In genomic region chr16:68529608-68529930, GRCh38 we compare ENCODE assay signal across 7 cellular contexts. TPM values are rescaled to one million over a fixed set of nuclear protein-coding genes. Genes with fewer than 3 reads are reported as not detected.
A peak's percentile ranks its signal among the peaks of the same experiment; 100 is the strongest.
DNase-seq lines count a peak whose midpoint lies in the region; ATAC-seq, FAIRE-seq and TF ChIP-seq lines count a peak whose summit lies in the region.

No MANE protein-coding gene starts in this region.

- H3K79me2 ChIP-seq in endothelial cell of umbilical vein (ENCODE audit: control insufficient read depth, insufficient read depth, low read length) = no peaks in the 10 kb centered on the region

- DNase-seq in LNCaP clone FGC (ENCODE audit: low read depth) (no peak), endothelial cell of umbilical vein (ENCODE audit: low read depth, low spot score) (no peak), omental fat pad (ENCODE audit: low spot score) (no peak), C1 segment of cervical spinal cord (lab: John Stamatoyannopoulos, UW) (no peak), mucosa of gallbladder (ENCODE audit: low spot score) (no peak), KG1 (lab: John Stamatoyannopoulos, UW) (no peak)

- H3K4me1 ChIP-seq in endothelial cell of umbilical vein (ENCODE audit: control insufficient read depth, extremely low read depth, insufficient read depth, low read length) = peaks cover 10% of the 10 kb centered on the region

- H3K9me1 ChIP-seq in endothelial cell of umbilical vein (replicated peaks; ENCODE audit: control insufficient read depth, extremely low read depth, insufficient read depth, low read length) = no peaks in the 10 kb centered on the region

- H3K4me2 ChIP-seq in endothelial cell of umbilical vein (ENCODE audit: insufficient read depth, low read length) = peak overlapping the region; percentile 58

- H3K27ac ChIP-seq in endothelial cell of umbilical vein (ENCODE audit: insufficient read depth, low read depth, low read length) = no peak overlapping the region

- H2AFZ ChIP-seq in endothelial cell of umbilical vein (ENCODE audit: low read depth, low read length) = peak overlapping the region; percentile 97

- FAIRE-seq in endothelial cell of umbilical vein (lab: Jason Lieb, UNC) = no peak

- H3K27me3 ChIP-seq in endothelial cell of umbilical vein (ENCODE audit: control insufficient read depth in 2 of 2, insufficient read depth in 2 of 2, low read length in 2 of 2) = peaks cover 2 to 3% of the 10 kb centered on the region in 2 experiments

- H4K20me1 ChIP-seq in endothelial cell of umbilical vein (replicated peaks; ENCODE audit: control insufficient read depth, extremely low read depth, insufficient read depth, low read length) = no peaks in the 10 kb centered on the region

- no peaks in the 10 kb centered on the region for H3K9me3 ChIP-seq in endothelial cell of umbilical vein (replicated peaks; ENCODE audit: control insufficient read depth, insufficient read depth, low read length)

- POLR2A ChIA-PET in endothelial cell of umbilical vein (lab: Charles Lee) = no interaction called here

- no peak for TF ChIP-seq POLR2A in endothelial cell of umbilical vein (IDR thresholded peaks at IDR 0.05; ENCODE audit: low read depth, low read length)

- no peak overlapping the region for H3K9ac ChIP-seq in endothelial cell of umbilical vein (replicated peaks; ENCODE audit: extremely low read depth, insufficient read depth, low read length)

- CTCF ChIA-PET in endothelial cell of umbilical vein (lab: Charles Lee) = interaction anchor here (0.6 to 6.9 kb wide), 15 partner anchors 8 to 594 kb away, joined by 3 to 68 read pairs (median 8); no protein-coding TSS in a partner anchor

- TF ChIP-seq CTCF in LNCaP clone FGC (IDR thresholded peaks at IDR 0.05; ENCODE audit: control insufficient read depth, extremely low read depth, insufficient read depth) (no peak), endothelial cell of umbilical vein (IDR thresholded peaks at IDR 0.05; ENCODE audit: extremely low read depth in 1 of 2, insufficient read depth in 1 of 2, low read depth in 1 of 2, low read length in 2 of 2) (no peak), omental fat pad (IDR thresholded peaks at IDR 0.05) (no peak)

- ATAC-seq in GM21717 (IDR thresholded peaks at IDR 0.05; ENCODE audit: unreplicated experiment) (peak; percentile 10), omental fat pad (ENCODE audit: low FRiP score) (peak; percentile 14)

- H3K4me3 ChIP-seq in LNCaP clone FGC (ENCODE audit: low read depth, low read length) = peak overlapping the region; percentile 96
- H3K4me3 ChIP-seq in endothelial cell of umbilical vein (replicated peaks in 1 of 3; ENCODE audit: insufficient read depth in 1 of 3, low read depth in 1 of 3, low read length in 3 of 3) = peak overlapping the region; percentile 55 to 75 (median 59)

- no peaks in the 10 kb centered on the region for H3K36me3 ChIP-seq in endothelial cell of umbilical vein (ENCODE audit: control insufficient read depth in 2 of 2, extremely low read depth in 1 of 2, insufficient read depth in 2 of 2, low read length in 2 of 2)

- no TSS peak for BruUV-seq in endothelial cell of umbilical vein (replicated peaks; lab: Mats Ljungman, UMichigan)

- intact Hi-C loops in endothelial cell of umbilical vein (cut with micrococcal nuclease) = loop anchor here (2.0 to 5.0 kb wide), 3 partner anchors 63 to 595 kb away; no protein-coding TSS in a partner anchor

- dilution Hi-C loops in endothelial cell of umbilical vein (cut with MboI; ENCODE audit: extremely low pct_ligation_motif_present, low sequenced_read_pairs) = no loop called here

TF ChIP-seq in endothelial cell of umbilical vein, 7 proteins besides CTCF, POLR2A, EP300 and RAD21:
- no peak for TF ChIP-seq EZH2 (IDR thresholded peaks at IDR 0.05; ENCODE audit: borderline replicate concordance, low read depth, low read length, severe bottlenecking)
- no peak for TF ChIP-seq POLR2AphosphoS5 (IDR thresholded peaks at IDR 0.05; ENCODE audit: insufficient read depth, low read depth, low read length)
- TF ChIP-seq JUN (IDR thresholded peaks at IDR 0.05; ENCODE audit: borderline replicate concordance, insufficient read depth, insufficient read length, low read depth) = no peak
- no peak for TF ChIP-seq MAX (IDR thresholded peaks at IDR 0.05; ENCODE audit: insufficient read depth, insufficient read length)
TF ChIP-seq in endothelial cell of umbilical vein: peak in this region for 0.

RNA-seq across cellular contexts. Expression of gene ZFP90, which starts 9.5 kb away (rescaled TPM):
- total RNA-seq in endothelial cell of umbilical vein (18.4 and 22.4 TPM in 2 replicates), omental fat pad (10 to 100 TPM; 12.8 to 44.1 (median 18.3) TPM), mucosa of gallbladder (24.2 TPM)
- 10.1 and 10.9 TPM in 2 replicates for polyA plus RNA-seq in endothelial cell of umbilical vein
- 8.1 and 9.5 TPM in 2 replicates for polyA plus RNA-seq in endothelial cell of umbilical vein (2011; cell fraction: cytosol; rRNA removed)
- 20.2 and 23.4 TPM in 2 replicates for polyA plus RNA-seq in endothelial cell of umbilical vein (2011; cell fraction: nucleus; rRNA removed)
- 15.9 and 17.4 TPM in 2 replicates for polyA plus RNA-seq in endothelial cell of umbilical vein (2012)
- 19.5 and 47.0 TPM in 2 replicates for polyA minus RNA-seq in endothelial cell of umbilical vein
- 0.51 TPM for polyA minus RNA-seq in endothelial cell of umbilical vein (2011; cell fraction: cytosol; rRNA and poly(A)+ RNA removed)
- 10.6 and 14.6 TPM in 2 replicates for polyA minus RNA-seq in endothelial cell of umbilical vein (2011; cell fraction: nucleus; rRNA and poly(A)+ RNA removed)
